In genomic region chr10:121580276-121581116, GRCh38 we compare ENCODE assay signal across 1 cellular context.
TF ChIP-seq lines count a peak whose summit lies in the region.

No MANE protein-coding gene starts in this region.

TF ChIP-seq in HepG2, 621 proteins besides CTCF, POLR2A, EP300 and RAD21 (continued from another document):
- TF ChIP-seq ZHX1 (CRISPR knock-in tag; IDR thresholded peaks at IDR 0.05; ENCODE audit: low read depth) (no peak), FOXA1 (IDR thresholded peaks at IDR 0.05) (no peak), FOXA1 (CRISPR knock-in tag; IDR thresholded peaks at IDR 0.05) (no peak), ZNF558 (CRISPR knock-in tag; IDR thresholded peaks at IDR 0.05; ENCODE audit: borderline replicate concordance) (no peak), ZNF484 (CRISPR knock-in tag; IDR thresholded peaks at IDR 0.05; ENCODE audit: borderline replicate concordance, low read depth) (no peak), ZNF350 (CRISPR knock-in tag; IDR thresholded peaks at IDR 0.05; ENCODE audit: borderline replicate concordance, low read depth) (no peak), ZNF570 (CRISPR knock-in tag; IDR thresholded peaks at IDR 0.05; ENCODE audit: borderline replicate concordance) (no peak), JARID2 (CRISPR knock-in tag; IDR thresholded peaks at IDR 0.05; ENCODE audit: insufficient replicate concordance) (no peak), ZNF234 (CRISPR knock-in tag; conservative IDR thresholded peaks at IDR 0.05) (no peak), PAF1 (CRISPR knock-in tag; IDR thresholded peaks at IDR 0.05) (no peak), MTA1 (CRISPR knock-in tag; IDR thresholded peaks at IDR 0.05; ENCODE audit: borderline replicate concordance) (no peak), HINFP (CRISPR knock-in tag; IDR thresholded peaks at IDR 0.05; ENCODE audit: low read depth) (no peak), KDM6A (CRISPR knock-in tag; IDR thresholded peaks at IDR 0.05; ENCODE audit: low read depth) (no peak), MEIS1 (CRISPR knock-in tag; IDR thresholded peaks at IDR 0.05; ENCODE audit: borderline replicate concordance) (no peak), STAG1 (CRISPR knock-in tag; IDR thresholded peaks at IDR 0.05) (no peak)
